17 cellular contexts compared by ENCODE assay signal in the genomic region with DNA sequence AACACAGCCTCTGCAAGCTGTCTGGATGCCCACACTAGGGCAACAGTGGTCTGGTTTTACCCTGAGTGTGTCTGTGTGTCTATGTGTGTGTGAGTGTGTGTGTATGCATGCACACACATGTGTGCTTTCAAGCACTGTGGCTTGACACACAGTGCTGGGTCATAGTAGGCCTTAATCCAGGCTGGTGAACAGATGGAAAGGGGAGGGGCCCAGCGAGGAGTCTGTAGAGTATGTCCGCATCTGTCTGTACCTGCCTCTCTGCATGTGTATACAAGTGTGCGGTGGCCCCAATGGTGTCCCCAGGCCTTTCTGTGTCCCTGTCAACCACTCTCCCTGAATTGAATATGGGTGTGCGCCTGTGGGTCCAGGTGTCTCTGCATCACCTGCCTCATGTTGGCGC. TPM values are rescaled to one million over a fixed set of nuclear protein-coding genes. Genes with fewer than 3 reads are reported as not detected.
DNase-seq lines count a peak whose midpoint lies in the region; FAIRE-seq and TF ChIP-seq lines count a peak whose summit lies in the region.
"Had no signal": no experiment of that assay in that cellular context is flagged by ENCODE, and none has a peak within 500 bp of the region (broad histone marks: within the 10 kb centered on the region; RNA-seq: fewer than 3 reads in every experiment).

No MANE protein-coding gene starts in this region.

- POLR2A ChIA-PET in H1 (lab: Charles Lee; ENCODE audit: partially characterized antibody): no interaction called here

- H3K14ac ChIP-seq in H1 (ENCODE audit: insufficient read length): no peak overlapping the region

- H3K4me1 ChIP-seq in H1 (replicated peaks in 1 of 4; ENCODE audit: control insufficient read depth in 3 of 4, insufficient read depth in 4 of 4, low read length in 3 of 4): no peaks in the 10 kb centered on the region; a peak in 1 of 7 replicates

- H3K23ac ChIP-seq in H1 (ENCODE audit: insufficient read length): no peak overlapping the region

- H2BK15ac ChIP-seq in H1 (ENCODE audit: low read length): no peak overlapping the region

- H2BK5ac ChIP-seq in H1 (ENCODE audit: low read depth, low read length): no peak overlapping the region

- H2BK12ac ChIP-seq in H1 (ENCODE audit: low read depth, low read length): no peak overlapping the region

- H4K91ac ChIP-seq in H1 (replicated peaks; ENCODE audit: insufficient read length, low read length): no peak overlapping the region

- no peak overlapping the region for H2BK20ac ChIP-seq in H1 (ENCODE audit: low read length)

- no peak overlapping the region for H3K18ac ChIP-seq in H1 (ENCODE audit: extremely low read depth, low read length)

- no peaks in the 10 kb centered on the region for H3K23me2 ChIP-seq in H1 (ENCODE audit: low read depth, low read length)

- no peak for FAIRE-seq in H1 (lab: Jason Lieb, UNC)
- FAIRE-seq in urothelium cell line (lab: Jason Lieb, UNC): peak; percentile 72
- FAIRE-seq: H54, HepG2 had no signal

- no peaks in the 10 kb centered on the region for H3K36me3 ChIP-seq in H1 (ENCODE audit: control insufficient read depth in 2 of 4, insufficient read depth in 4 of 4, low read length in 3 of 4)

- DNase-seq in NCI-H2171 treated with DMSO at 0.1 percent for 48 hours (lab: John Stamatoyannopoulos, UW) (peak; percentile 63), NCI-H2171 (lab: John Stamatoyannopoulos, UW) (no peak), NCI-H524 treated with DMSO at 0.1 percent for 48 hours (lab: John Stamatoyannopoulos, UW) (peak; percentile 52), H1 (ENCODE audit: low read depth in 1 of 2, low spot score in 2 of 2) (no peak), urothelium cell line (ENCODE audit: low spot score) (no peak), NCI-H446 treated with DMSO at 0.1 percent for 48 hours (lab: John Stamatoyannopoulos, UW) (no peak)
- DNase-seq in activated effector memory CD4-positive, alpha-beta T cell treated with Interleukin-2 at 50 U/mL for 16 hours: no peak
- DNase-seq: ACHN; C1 segment of cervical spinal cord; CD8-positive, alpha-beta memory T cell; KBM-7; NCI-H2081; NCI-H510A treated with DMSO at 0.1 percent for 48 hours; OCI-M1; SK-N-SH had no signal

- H3K4me3 ChIP-seq in H1 (ENCODE audit: extremely low read depth in 1 of 4, insufficient read depth in 2 of 4, low read depth in 3 of 4, low read length in 4 of 4): no peak overlapping the region

- no peak overlapping the region for H3K9ac ChIP-seq in H1 (replicated peaks in 1 of 4; ENCODE audit: extremely low read depth in 1 of 4, low read depth in 3 of 4, low read length in 3 of 4)
- H3K9ac ChIP-seq: SK-N-SH had no signal

- no peaks in the 10 kb centered on the region for H4K20me1 ChIP-seq in H1 (replicated peaks in 1 of 2; ENCODE audit: control insufficient read depth in 1 of 2, insufficient read depth in 2 of 2, low read length in 2 of 2)

- no peaks in the 10 kb centered on the region for H3K79me1 ChIP-seq in H1 (ENCODE audit: low read depth, low read length)

- 92% methylated on average over 5 of the region's 5 CpGs; no CpG with 5 or more reads in 1 of the 2 experiments for WGBS in H1 (ENCODE audit: extremely low coverage in 1 of 2, insufficient coverage in 1 of 2, insufficient read length in 1 of 2, insufficient replicate concordance in 2 of 2, low coverage in 1 of 2, low lambda C conversion rate in 2 of 2, missing lambda C conversion rate in 1 of 2), 2 experiments

- H3K79me2 ChIP-seq in H1 (ENCODE audit: control insufficient read depth in 1 of 2, insufficient read depth in 2 of 2, low read length in 2 of 2): no peaks in the 10 kb centered on the region

- TF ChIP-seq POLR2A in H1 (IDR thresholded peaks at IDR 0.05; ENCODE audit: control extremely low read depth in 1 of 2, low read depth in 2 of 2, low read length in 2 of 2): no peak

- no peak overlapping the region for H4K5ac ChIP-seq in H1 (ENCODE audit: insufficient read length, low read depth, low read length)

- no peak overlapping the region for H3K4ac ChIP-seq in H1 (replicated peaks; ENCODE audit: insufficient read length, low read depth, low read length)

- H3K4me2 ChIP-seq in H1 (ENCODE audit: insufficient read depth in 1 of 2, low read depth in 2 of 2, low read length in 2 of 2): no peak overlapping the region
- H3K4me2 ChIP-seq: SK-N-SH had no signal

- H4K8ac ChIP-seq in H1 (ENCODE audit: extremely low read depth, insufficient read depth, low read length): peak overlapping the region; percentile 51; the same call in 1 of the 2 replicates

- no peak overlapping the region for H3K56ac ChIP-seq in H1 (replicated peaks; ENCODE audit: insufficient read length, low read depth, low read length)

- TF ChIP-seq EP300 in H1 (IDR thresholded peaks at IDR 0.05; ENCODE audit: borderline replicate concordance in 1 of 2, low read depth in 2 of 2, low read length in 2 of 2): no peak

- peaks cover 53 to 94% of the 10 kb centered on the region in 2 experiments; a peak in 3 of 4 replicates for H3K9me3 ChIP-seq in H1 (ENCODE audit: insufficient read depth in 2 of 2, low read depth in 1 of 2, low read length in 1 of 2)
- H3K9me3 ChIP-seq: SK-N-SH had no signal

- CTCF ChIA-PET in H1 (lab: Charles Lee; ENCODE audit: partially characterized antibody): interaction anchor here (0.8 kb wide), 1 partner anchor 17 kb away, joined by 3 read pairs; no protein-coding TSS in a partner anchor

- H3K27me3 ChIP-seq in H1 (replicated peaks in 1 of 4; ENCODE audit: control insufficient read depth in 3 of 4, extremely low read depth in 1 of 4, insufficient read depth in 3 of 4, low read length in 3 of 4): no peaks in the 10 kb centered on the region

- TF ChIP-seq CTCF in H1 (IDR thresholded peaks at IDR 0.05; ENCODE audit: control extremely low read depth in 1 of 3, insufficient read depth in 1 of 3, low read depth in 1 of 3, low read length in 3 of 3): no peak

- no peak overlapping the region for H3K27ac ChIP-seq in H1 (ENCODE audit: low read depth, low read length)

- no peak for TF ChIP-seq RAD21 in H1 (IDR thresholded peaks at IDR 0.05 in 1 of 2, conservative IDR thresholded peaks at IDR 0.05 in 1 of 2; ENCODE audit: low read depth in 2 of 2, low read length in 2 of 2)

- H2AK5ac ChIP-seq in H1 (ENCODE audit: low read depth, low read length): no peak overlapping the region

- H2AFZ ChIP-seq in H1 (ENCODE audit: low read length): no peak overlapping the region

- no peak overlapping the region for H2BK120ac ChIP-seq in H1 (replicated peaks; ENCODE audit: low read depth, low read length)

TF ChIP-seq in H1, 55 proteins besides CTCF, POLR2A, EP300 and RAD21:
- TF ChIP-seq SRF (IDR thresholded peaks at IDR 0.05; ENCODE audit: low read depth, low read length) (no peak), HDAC6 (IDR thresholded peaks at IDR 0.05; ENCODE audit: low read depth, low read length) (no peak), SP1 (IDR thresholded peaks at IDR 0.05; ENCODE audit: low read depth, low read length) (no peak), GTF2F1 (IDR thresholded peaks at IDR 0.05; ENCODE audit: borderline replicate concordance, low read depth, low read length) (no peak), SP4 (IDR thresholded peaks at IDR 0.05; ENCODE audit: low read length) (no peak)
- TF ChIP-seq, protein P1, sequence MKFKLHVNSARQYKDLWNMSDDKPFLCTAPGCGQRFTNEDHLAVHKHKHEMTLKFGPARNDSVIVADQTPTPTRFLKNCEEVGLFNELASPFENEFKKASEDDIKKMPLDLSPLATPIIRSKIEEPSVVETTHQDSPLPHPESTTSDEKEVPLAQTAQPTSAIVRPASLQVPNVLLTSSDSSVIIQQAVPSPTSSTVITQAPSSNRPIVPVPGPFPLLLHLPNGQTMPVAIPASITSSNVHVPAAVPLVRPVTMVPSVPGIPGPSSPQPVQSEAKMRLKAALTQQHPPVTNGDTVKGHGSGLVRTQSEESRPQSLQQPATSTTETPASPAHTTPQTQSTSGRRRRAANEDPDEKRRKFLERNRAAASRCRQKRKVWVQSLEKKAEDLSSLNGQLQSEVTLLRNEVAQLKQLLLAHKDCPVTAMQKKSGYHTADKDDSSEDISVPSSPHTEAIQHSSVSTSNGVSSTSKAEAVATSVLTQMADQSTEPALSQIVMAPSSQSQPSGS (IDR thresholded peaks at IDR 0.05; ENCODE audit: low read length): no peak

RNA-seq across cellular contexts. Expression of a gene that starts 9.3 kb away (rescaled TPM):
- total RNA-seq in H1 (2021; fragmentation: NEBNext Ultra II Directional; extraction: Animal tissue kit (Norgen Biotek cat#: 25700)): 1.9 and 2.9 TPM in 2 replicates
- 0.33 and 0.53 TPM in 2 replicates for polyA plus RNA-seq in H1 (2011; rRNA removed)
- 1.2 TPM for polyA plus RNA-seq in H1 (2011; cell fraction: cytosol; rRNA removed)
- polyA plus RNA-seq in H1 (2011; cell fraction: nucleus; rRNA removed): 1.3 TPM
- 0.52 to 0.88 TPM (median 0.61 TPM) in 4 replicates for polyA plus RNA-seq in H1 (2012, experiment 1 of 2)
- polyA plus RNA-seq in H1 (2012, experiment 2 of 2): 0.10 TPM
- 0.95 TPM for polyA plus RNA-seq in H1 (2013, experiment 1 of 2)
- polyA plus RNA-seq in H1 (2013, experiment 2 of 2): 1.1 TPM
- 0.16 and 0.49 TPM in 2 replicates for polyA minus RNA-seq in H1 (2011; rRNA and poly(A)+ RNA removed)
- not detected for polyA minus RNA-seq in H1 (2011; cell fraction: cytosol; rRNA and poly(A)+ RNA removed)
- not detected for polyA minus RNA-seq in H1 (2011; cell fraction: nucleus; rRNA and poly(A)+ RNA removed)
- total RNA-seq: CD8-positive, alpha-beta memory T cell; HepG2 had no signal
- polyA plus RNA-seq: CD8-positive, alpha-beta memory T cell; HepG2 had no signal

RNA-seq across cellular contexts. Expression of a gene that starts 13.6 kb away (rescaled TPM):
- total RNA-seq in H1 (2021; fragmentation: NEBNext Ultra II Directional; extraction: Animal tissue kit (Norgen Biotek cat#: 25700)): 3.8 and 4.6 TPM in 2 replicates
- polyA plus RNA-seq in H1 (2011; rRNA removed): 1.6 and 2.6 TPM in 2 replicates
- 0.72 TPM for polyA plus RNA-seq in H1 (2011; cell fraction: cytosol; rRNA removed)
- polyA plus RNA-seq in H1 (2011; cell fraction: nucleus; rRNA removed): 6.7 TPM
- 0.66 to 2.7 TPM (median 2.0 TPM) in 4 replicates for polyA plus RNA-seq in H1 (2012, experiment 1 of 2)
- 1.6 TPM for polyA plus RNA-seq in H1 (2012, experiment 2 of 2)
- polyA plus RNA-seq in H1 (2013, experiment 1 of 2): 7.0 TPM
- 6.0 TPM for polyA plus RNA-seq in H1 (2013, experiment 2 of 2)
- polyA minus RNA-seq in H1 (2011; rRNA and poly(A)+ RNA removed): 0.47 and 1.6 TPM in 2 replicates
- 1.8 TPM for polyA minus RNA-seq in H1 (2011; cell fraction: cytosol; rRNA and poly(A)+ RNA removed)
- polyA minus RNA-seq in H1 (2011; cell fraction: nucleus; rRNA and poly(A)+ RNA removed): 6.0 TPM
- total RNA-seq: HepG2 had no signal
- polyA plus RNA-seq: CD8-positive, alpha-beta memory T cell; HepG2 had no signal

Comparison
In these comparisons a context has a peak if more than half of its experiments do, and no peak if none do; other contexts are left out.
1. DNase-seq: peak in NCI-H2171 treated with DMSO at 0.1 percent for 48 hours (single experiment) and NCI-H524 treated with DMSO at 0.1 percent for 48 hours (single experiment); none in NCI-H2171 (single experiment), H1 (0 of 2), urothelium cell line (single experiment), NCI-H446 treated with DMSO at 0.1 percent for 48 hours (single experiment) and activated effector memory CD4-positive, alpha-beta T cell treated with Interleukin-2 at 50 U/mL for 16 hours (single experiment).